Comparison of ENCODE assay signal across 9 cellular contexts in the genomic region with DNA sequence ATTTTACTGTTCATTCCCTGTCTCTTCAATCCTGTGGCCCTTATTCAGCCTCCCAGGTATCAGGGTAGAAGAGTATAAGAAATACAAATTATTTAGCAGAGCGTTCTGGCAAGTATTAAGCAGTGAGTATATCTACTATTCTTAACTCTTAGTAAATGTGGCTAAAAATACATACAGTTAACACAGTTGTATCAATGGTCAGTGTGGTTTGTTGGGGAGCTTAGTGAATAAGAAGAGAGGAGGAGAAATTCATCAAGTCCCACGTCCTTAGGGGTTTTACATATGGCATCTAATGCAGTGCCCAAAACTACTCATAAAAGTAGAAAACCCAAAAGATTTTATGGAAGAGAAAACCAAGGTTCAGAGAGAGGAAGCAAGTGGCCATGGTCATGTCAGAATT.
"Had no signal": no experiment of that assay in that cellular context is flagged by ENCODE, and none has a peak within 500 bp of the region (broad histone marks: within the 10 kb centered on the region; RNA-seq: fewer than 3 reads in every experiment).

No MANE protein-coding gene starts in this region.

- H3K4me1 ChIP-seq: HAP-1 had no signal

- H3K9ac ChIP-seq: GM23248 had no signal

- H3K4me3 ChIP-seq: GM23248, HAP-1 had no signal

- H3K36me3 ChIP-seq: HAP-1 had no signal

- H3K9me3 ChIP-seq: HAP-1 had no signal

- ATAC-seq: HCT116, HepG2 had no signal

- H2AFZ ChIP-seq: GM23248 had no signal

- DNase-seq: GM23248, GOT3, H7, HFFc6, KBM-7 had no signal

- H3K27ac ChIP-seq: GM23248, HL-60 had no signal
